ENCODE assay signal across 8 cellular contexts in the genomic region with DNA sequence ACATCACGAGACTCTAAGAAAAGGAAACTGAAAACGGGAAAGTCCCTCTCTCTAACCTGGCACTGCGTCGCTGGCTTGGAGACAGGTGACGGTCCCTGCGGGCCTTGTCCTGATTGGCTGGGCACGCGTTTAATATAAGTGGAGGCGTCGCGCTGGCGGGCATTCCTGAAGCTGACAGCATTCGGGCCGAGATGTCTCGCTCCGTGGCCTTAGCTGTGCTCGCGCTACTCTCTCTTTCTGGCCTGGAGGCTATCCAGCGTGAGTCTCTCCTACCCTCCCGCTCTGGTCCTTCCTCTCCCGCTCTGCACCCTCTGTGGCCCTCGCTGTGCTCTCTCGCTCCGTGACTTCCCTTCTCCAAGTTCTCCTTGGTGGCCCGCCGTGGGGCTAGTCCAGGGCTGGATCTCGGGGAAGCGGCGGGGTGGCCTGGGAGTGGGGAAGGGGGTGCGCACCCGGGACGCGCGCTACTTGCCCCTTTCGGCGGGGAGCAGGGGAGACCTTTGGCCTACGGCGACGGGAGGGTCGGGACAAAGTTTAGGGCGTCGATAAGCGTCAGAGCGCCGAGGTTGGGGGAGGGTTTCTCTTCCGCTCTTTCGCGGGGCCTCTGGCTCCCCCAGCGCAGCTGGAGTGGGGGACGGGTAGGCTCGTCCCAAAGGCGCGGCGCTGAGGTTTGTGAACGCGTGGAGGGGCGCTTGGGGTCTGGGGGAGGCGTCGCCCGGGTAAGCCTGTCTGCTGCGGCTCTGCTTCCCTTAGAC. TPM values are rescaled to one million over a fixed set of nuclear protein-coding genes. Genes with fewer than 3 reads are reported as not detected.
A peak's percentile ranks its signal among the peaks of the same experiment; 100 is the strongest.
DNase-seq lines count a peak whose midpoint lies in the region; ATAC-seq and TF ChIP-seq lines count a peak whose summit lies in the region.

A gene (plus strand): TSS at position 162 of the 752 bp plus-strand sequence. CDS start 30 bp downstream, at position 192.

- peaks cover 47% of the 10 kb centered on the region for H3K4me1 Mint-ChIP-seq in T-helper 1 cell treated with Interleukin-12 subunit alpha and Interleukin-12 subunit beta and Interleukin-4 antibody, amounts not matched to agents 30 μg/mL and 1 μg/mL, for 36 hours (ENCODE audit: low read depth)

- no peaks in the 10 kb centered on the region for H3K9me3 Mint-ChIP-seq in T-helper 1 cell treated with Interleukin-12 subunit alpha and Interleukin-12 subunit beta and Interleukin-4 antibody, amounts not matched to agents 30 μg/mL and 1 μg/mL, for 36 hours

- in situ Hi-C loops in GM13977 (cut with MboI; ENCODE audit: low pct_unique_long_range_greater_than_20kb, low sequenced_read_pairs, unreplicated experiment) = loop anchor here (5.0 kb wide), 1 partner anchor 44 kb away; no protein-coding TSS in a partner anchor

- peak within 1 kb of the TSS; percentile 89 for H3K4me3 Mint-ChIP-seq in T-helper 1 cell treated with Interleukin-12 subunit alpha and Interleukin-12 subunit beta and Interleukin-4 antibody, amounts not matched to agents 30 μg/mL and 1 μg/mL, for 36 hours

- peaks cover 62% of the 10 kb centered on the region for H3K36me3 Mint-ChIP-seq in T-helper 1 cell treated with Interleukin-12 subunit alpha and Interleukin-12 subunit beta and Interleukin-4 antibody, amounts not matched to agents 30 μg/mL and 1 μg/mL, for 36 hours (ENCODE audit: low read depth)

- H3K27ac Mint-ChIP-seq in T-helper 1 cell treated with Interleukin-12 subunit alpha and Interleukin-12 subunit beta and Interleukin-4 antibody, amounts not matched to agents 30 μg/mL and 1 μg/mL, for 36 hours = peak within 1 kb of the TSS; percentile 99

- no peaks in the 10 kb centered on the region for H3K27me3 Mint-ChIP-seq in T-helper 1 cell treated with Interleukin-12 subunit alpha and Interleukin-12 subunit beta and Interleukin-4 antibody, amounts not matched to agents 30 μg/mL and 1 μg/mL, for 36 hours (ENCODE audit: low read depth)

- peak; percentile 90 for DNase-seq in GM13977 (ENCODE audit: low spot score)
- DNase-seq in NCI-H1694 (lab: John Stamatoyannopoulos, UW) = peak; percentile 90
- DNase-seq in amniotic stem cell (lab: John Stamatoyannopoulos, UW) = peak; percentile 92
- DNase-seq in left ventricle myocardium inferior = peak; percentile 94
- peak; percentile 97 for DNase-seq in prostate gland (ENCODE audit: low spot score)

- H3K9me3 ChIP-seq in left ventricle myocardium inferior (replicated peaks) (no peaks in the 10 kb centered on the region), prostate gland (no peaks in the 10 kb centered on the region)

- TF ChIP-seq CTCF in GM13977 (IDR thresholded peaks at IDR 0.05; ENCODE audit: extremely low read depth, insufficient read depth, missing control alignments) (no peak), left ventricle myocardium inferior (IDR thresholded peaks at IDR 0.05; ENCODE audit: borderline replicate concordance) (no peak), prostate gland (IDR thresholded peaks at IDR 0.05) (peak in 1 of 4 experiments; percentile 23)

- H3K27ac ChIP-seq in left ventricle myocardium inferior (replicated peaks) = peak within 1 kb of the TSS; percentile 99
- H3K27ac ChIP-seq in prostate gland = peak within 1 kb of the TSS; percentile 97 to 99
- H3K27ac ChIP-seq in urinary bladder (ENCODE audit: low read depth) = peak within 1 kb of the TSS; percentile 99

- H3K4me3 ChIP-seq in left ventricle myocardium inferior (peak within 1 kb of the TSS; percentile 92), prostate gland (peak within 1 kb of the TSS; percentile 80 to 96), urinary bladder (ENCODE audit: low read depth, low read length) (peak within 1 kb of the TSS; percentile 89)

- peak; percentile 100 for TF ChIP-seq POLR2A in prostate gland (IDR thresholded peaks at IDR 0.05)

- under 1% methylated on average over 60 of the region's 61 CpGs for WGBS in prostate gland
- under 1% methylated on average over 61 of the region's 61 CpGs for WGBS in urinary bladder

- H3K27me3 ChIP-seq in left ventricle myocardium inferior (ENCODE audit: low read depth) (no peaks in the 10 kb centered on the region), prostate gland (replicated peaks; ENCODE audit: insufficient read depth) (no peaks in the 10 kb centered on the region)

- intact Hi-C loops in left ventricle myocardium inferior (cut with micrococcal nuclease) = loop anchor here (2.0 kb wide), 1 partner anchor 15 kb away; no protein-coding TSS in a partner anchor
- intact Hi-C loops in prostate gland (cut with DNase I) = loop anchor here (1.0 to 5.0 kb wide), 5 partner anchors 17 to 424 kb away; a partner anchor contains a TSS

- peak; percentile 74 for ATAC-seq in HG02884 (IDR thresholded peaks at IDR 0.05; ENCODE audit: unreplicated experiment)

- H3K36me3 ChIP-seq in left ventricle myocardium inferior (peaks cover 14% of the 10 kb centered on the region), prostate gland (peaks cover 0 to 8% of the 10 kb centered on the region in 2 donors), urinary bladder (ENCODE audit: insufficient read depth) (peaks cover 6% of the 10 kb centered on the region)

- H3K4me1 ChIP-seq in left ventricle myocardium inferior = peaks cover 69% of the 10 kb centered on the region
- H3K4me1 ChIP-seq in prostate gland (replicated peaks) = no peaks in the 10 kb centered on the region
- no peaks in the 10 kb centered on the region for H3K4me1 ChIP-seq in urinary bladder (ENCODE audit: insufficient read depth)

RNA-seq across cellular contexts. Expression of the gene that starts here (rescaled TPM):
- total RNA-seq in left ventricle myocardium inferior (1,128 TPM), prostate gland (1,000 to 10,000 TPM; 2,014 to 2,775 TPM), urinary bladder (1,910 TPM)
- 3,964 TPM for polyA plus RNA-seq in urinary bladder

Comparison
In these comparisons a context has a peak if more than half of its experiments do, and no peak if none do; other contexts are left out.
1. Peak in every context shown above with its lines: DNase-seq, ATAC-seq, H3K4me3 ChIP-seq and H3K27ac ChIP-seq.